9 cellular contexts compared by ENCODE assay signal in the genomic region with DNA sequence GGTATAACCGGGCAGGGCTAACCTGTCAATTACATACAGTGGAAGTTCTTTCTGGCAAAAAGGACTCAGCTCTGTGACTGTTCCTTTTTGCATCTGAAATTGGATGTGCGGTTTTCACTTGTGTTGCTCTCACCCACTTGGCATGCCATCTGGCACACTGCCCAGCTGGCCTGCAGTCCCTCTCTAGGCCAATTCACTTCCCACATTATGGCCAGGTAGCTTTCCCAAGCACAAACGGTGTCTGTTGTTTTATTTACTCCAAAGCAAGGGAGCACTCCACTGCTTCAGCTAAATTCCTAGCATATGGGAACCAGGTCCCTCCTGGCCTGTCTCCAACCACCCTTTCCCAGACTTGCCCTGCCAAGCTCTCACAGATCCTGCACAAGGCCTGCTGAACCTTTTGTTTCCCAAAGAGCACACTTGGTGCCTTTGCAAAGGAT.
A peak's percentile ranks its signal among the peaks of the same experiment; 100 is the strongest.
DNase-seq lines count a peak whose midpoint lies in the region; ATAC-seq and TF ChIP-seq lines count a peak whose summit lies in the region.
"Had no signal": no experiment of that assay in that cellular context is flagged by ENCODE, and none has a peak within 500 bp of the region (broad histone marks: within the 10 kb centered on the region; RNA-seq: fewer than 3 reads in every experiment).

No MANE protein-coding gene starts in this region.

- TF ChIP-seq CTCF in fibroblast of villous mesenchyme (IDR thresholded peaks at IDR 0.05; ENCODE audit: insufficient read depth, low read depth, low read length) = no peak

- CTCF ChIA-PET in activated CD4-positive, alpha-beta T cell treated with anti-CD3 and anti-CD28 coated beads for 36 hours (lab: Charles Lee) = interaction anchor here (0.8 to 1.3 kb wide), 3 partner anchors 34 to 104 kb away, joined by 3 read pairs; no protein-coding TSS in a partner anchor

- POLR2A ChIA-PET in activated CD4-positive, alpha-beta T cell treated with anti-CD3 and anti-CD28 coated beads for 36 hours (lab: Charles Lee) = no interaction called here

- H3K36me3 Mint-ChIP-seq in activated CD4-positive, alpha-beta T cell treated with anti-CD3 and anti-CD28 coated beads for 36 hours (ENCODE audit: low read depth) = peaks cover 21% of the 10 kb centered on the region

- H3K9me3 Mint-ChIP-seq in activated CD4-positive, alpha-beta T cell treated with anti-CD3 and anti-CD28 coated beads for 36 hours (ENCODE audit: low read depth) = no peaks in the 10 kb centered on the region
- H3K9me3 Mint-ChIP-seq: type B pancreatic cell had no signal

- DNase-seq in NCI-H82 (lab: John Stamatoyannopoulos, UW) (peak; percentile 32), NCI-H82 treated with DMSO at 0.1 percent for 48 hours (lab: John Stamatoyannopoulos, UW; ENCODE audit: unreplicated experiment) (no peak), RKO (ENCODE audit: low spot score) (peak; percentile 46), fibroblast of villous mesenchyme (ENCODE audit: low read depth) (peak; percentile 7), superior temporal gyrus (ENCODE audit: extremely low spot score) (peak; percentile 51), NCI-H2081 treated with DMSO at 0.1 percent for 48 hours (lab: John Stamatoyannopoulos, UW) (no peak), GM19238 (ENCODE audit: insufficient read length, low spot score) (no peak)
- no peak for DNase-seq in activated CD4-positive, alpha-beta T cell treated with anti-CD3 and anti-CD28 coated beads for 36 hours

- H3K4me1 Mint-ChIP-seq in activated CD4-positive, alpha-beta T cell treated with anti-CD3 and anti-CD28 coated beads for 36 hours = no peaks in the 10 kb centered on the region

- H3K4me3 ChIP-seq in fibroblast of villous mesenchyme (ENCODE audit: low read depth, low read length) = no peak overlapping the region

- no peak for ATAC-seq in activated CD4-positive, alpha-beta T cell treated with anti-CD3 and anti-CD28 coated beads for 36 hours

- H3K4me3 Mint-ChIP-seq in activated CD4-positive, alpha-beta T cell treated with anti-CD3 and anti-CD28 coated beads for 36 hours = no peak overlapping the region
- H3K4me3 Mint-ChIP-seq: type B pancreatic cell had no signal

- H3K27me3 Mint-ChIP-seq in activated CD4-positive, alpha-beta T cell treated with anti-CD3 and anti-CD28 coated beads for 36 hours = no peaks in the 10 kb centered on the region
- H3K27me3 Mint-ChIP-seq: type B pancreatic cell had no signal

- intact Hi-C loops in activated CD4-positive, alpha-beta T cell treated with anti-CD3 and anti-CD28 coated beads for 36 hours (cut with DNase I, micrococcal nuclease) = no loop called here

- no peak overlapping the region for H3K27ac Mint-ChIP-seq in activated CD4-positive, alpha-beta T cell treated with anti-CD3 and anti-CD28 coated beads for 36 hours
- H3K27ac Mint-ChIP-seq: type B pancreatic cell had no signal

Comparison
In these comparisons a context has a peak if more than half of its experiments do, and no peak if none do; other contexts are left out.
1. DNase-seq: peak in NCI-H82 (single experiment), RKO (single experiment), fibroblast of villous mesenchyme (single experiment) and superior temporal gyrus (single experiment); none in NCI-H82 treated with DMSO at 0.1 percent for 48 hours (single experiment), NCI-H2081 treated with DMSO at 0.1 percent for 48 hours (single experiment), GM19238 (single experiment) and activated CD4-positive, alpha-beta T cell treated with anti-CD3 and anti-CD28 coated beads for 36 hours (single experiment).